ENCODE assay signal across 18 cellular contexts in genomic region chr7:139893999-139894398, GRCh38.
DNase-seq lines count a peak whose midpoint lies in the region; ATAC-seq, FAIRE-seq and TF ChIP-seq lines count a peak whose summit lies in the region.
"Had no signal": no experiment of that assay in that cellular context is flagged by ENCODE, and none has a peak within 500 bp of the region (broad histone marks: within the 10 kb centered on the region; RNA-seq: fewer than 3 reads in every experiment).

No MANE protein-coding gene starts in this region.

- DNase-seq in GM12891 (ENCODE audit: insufficient read length, low spot score) (no peak), T-helper 17 cell (no peak), KBM-7 (no peak), left lung (no peak), tibial artery (no peak), vagina (ENCODE audit: extremely low spot score in 2 of 2) (no peak)
- DNase-seq: DND-41; heart left ventricle; left cardiac atrium; naive thymus-derived CD4-positive, alpha-beta T cell; NCI-H2029 treated with DMSO at 0.1 percent for 48 hours; NK-92 treated with Interleukin-12 subunit alpha and Interleukin-12 subunit beta, amount 100 ng/mL, for 24 hours; right cardiac atrium; stimulated activated CD4-positive, alpha-beta T cell treated with anti-CD3 and anti-CD28 coated beads, Interleukin-4, amount 100 ng/mL, for 24 hours; stimulated activated naive CD4-positive, alpha-beta T cell had no signal

- H3K36me3 Mint-ChIP-seq in T-helper 17 cell (ENCODE audit: low read depth) = peaks cover 3% of the 10 kb centered on the region

- H3K27ac ChIP-seq in left lung (no peak overlapping the region), tibial artery (no peak overlapping the region), vagina (no peak overlapping the region)
- H3K27ac ChIP-seq: heart left ventricle had no signal

- ATAC-seq in GM19324 (IDR thresholded peaks at IDR 0.05; ENCODE audit: low FRiP score, unreplicated experiment) (peak; percentile 61), HG03025 (IDR thresholded peaks at IDR 0.05; ENCODE audit: low FRiP score, unreplicated experiment) (peak; percentile 58), T-helper 17 cell (no peak), left lung (no peak)
- ATAC-seq: heart left ventricle; left cardiac atrium; naive thymus-derived CD4-positive, alpha-beta T cell; right cardiac atrium had no signal

- H3K4me1 ChIP-seq in left lung (peaks cover 0 to 46% of the 10 kb centered on the region in 2 donors), tibial artery (no peaks in the 10 kb centered on the region), vagina (no peaks in the 10 kb centered on the region)

- TF ChIP-seq POLR2A in GM12891 (IDR thresholded peaks at IDR 0.05; ENCODE audit: low read depth, low read length) (no peak), vagina (IDR thresholded peaks at IDR 0.05) (no peak)

- no peaks in the 10 kb centered on the region for H3K27me3 ChIP-seq in left lung
- H3K27me3 ChIP-seq in tibial artery = no peaks in the 10 kb centered on the region
- no peaks in the 10 kb centered on the region for H3K27me3 ChIP-seq in vagina
- H3K27me3 ChIP-seq: heart left ventricle had no signal

- H3K4me3 ChIP-seq in left lung (no peak overlapping the region), tibial artery (no peak overlapping the region), vagina (no peak overlapping the region)
- H3K4me3 ChIP-seq: heart left ventricle had no signal

- FAIRE-seq in GM12891 (lab: Jason Lieb, UNC) = peak; percentile 35
- FAIRE-seq: H1 had no signal

- in situ Hi-C loops in KBM-7 (cut with MboI; ENCODE audit: low pct_unique_long_range_greater_than_20kb, low sequenced_read_pairs) = no loop called here

- no peaks in the 10 kb centered on the region for H3K9me3 ChIP-seq in T-helper 17 cell (ENCODE audit: control insufficient read depth, low read length, poor library complexity, severe bottlenecking)
- no peaks in the 10 kb centered on the region for H3K9me3 ChIP-seq in left lung
- no peaks in the 10 kb centered on the region for H3K9me3 ChIP-seq in tibial artery
- H3K9me3 ChIP-seq in vagina = no peaks in the 10 kb centered on the region

- TF ChIP-seq CTCF in left lung (IDR thresholded peaks at IDR 0.05) = no peak
- no peak for TF ChIP-seq CTCF in tibial artery (IDR thresholded peaks at IDR 0.05)
- no peak for TF ChIP-seq CTCF in vagina (IDR thresholded peaks at IDR 0.05)

- peak overlapping the region; percentile 39 for H3K27ac Mint-ChIP-seq in T-helper 17 cell
- H3K27ac Mint-ChIP-seq: naive thymus-derived CD4-positive, alpha-beta T cell had no signal

- intact Hi-C loops in left lung (cut with DNase I) (no loop called here), tibial artery (cut with DNase I; ENCODE audit: low total_unique reads) (no loop called here), vagina (cut with DNase I) (no loop called here)

- no peak overlapping the region for H3K4me3 Mint-ChIP-seq in T-helper 17 cell
- H3K4me3 Mint-ChIP-seq: naive thymus-derived CD4-positive, alpha-beta T cell had no signal

- peaks cover 3% of the 10 kb centered on the region for H3K4me1 Mint-ChIP-seq in T-helper 17 cell
- H3K4me1 Mint-ChIP-seq: naive thymus-derived CD4-positive, alpha-beta T cell had no signal

- no peaks in the 10 kb centered on the region for H3K27me3 Mint-ChIP-seq in T-helper 17 cell

- no peaks in the 10 kb centered on the region for H3K36me3 ChIP-seq in left lung
- H3K36me3 ChIP-seq in tibial artery = no peaks in the 10 kb centered on the region
- no peaks in the 10 kb centered on the region for H3K36me3 ChIP-seq in vagina
- H3K36me3 ChIP-seq: heart left ventricle had no signal

TF ChIP-seq in GM12891, 5 proteins besides CTCF, POLR2A, EP300 and RAD21:
- no peak for TF ChIP-seq PAX5 (IDR thresholded peaks at IDR 0.05; ENCODE audit: insufficient read depth, low read length, severe bottlenecking)
- no peak for TF ChIP-seq POU2F2 (IDR thresholded peaks at IDR 0.05; ENCODE audit: low read depth, low read length)
- TF ChIP-seq SPI1 (IDR thresholded peaks at IDR 0.05; ENCODE audit: low read depth, low read length) = no peak
- no peak for TF ChIP-seq POLR2AphosphoS5 (IDR thresholded peaks at IDR 0.05; ENCODE audit: low read depth, low read length)
- TF ChIP-seq TAF1 (IDR thresholded peaks at IDR 0.05; ENCODE audit: low read depth, low read length) = no peak

Comparison
In these comparisons a context has a peak if more than half of its experiments do, and no peak if none do; other contexts are left out.
1. ATAC-seq: peak in GM19324 (single experiment) and HG03025 (single experiment); none in T-helper 17 cell (single experiment) and left lung (single experiment).